2 cellular contexts compared by ENCODE assay signal in genomic region chr16:18309159-18309558, GRCh38. TPM values are rescaled to one million over a fixed set of nuclear protein-coding genes. Genes with fewer than 3 reads are reported as not detected.
"Had no signal": no experiment of that assay in that cellular context is flagged by ENCODE, and none has a peak within 500 bp of the region (broad histone marks: within the 10 kb centered on the region; RNA-seq: fewer than 3 reads in every experiment).

No MANE protein-coding gene starts in this region.

RNA-seq across cellular contexts. Expression of gene NPIPA8, which starts 27.4 kb away (rescaled TPM):
- total RNA-seq: thoracic aorta, vagina had no signal
